Comparison of ENCODE assay signal across 1 cellular context in the genomic region with DNA sequence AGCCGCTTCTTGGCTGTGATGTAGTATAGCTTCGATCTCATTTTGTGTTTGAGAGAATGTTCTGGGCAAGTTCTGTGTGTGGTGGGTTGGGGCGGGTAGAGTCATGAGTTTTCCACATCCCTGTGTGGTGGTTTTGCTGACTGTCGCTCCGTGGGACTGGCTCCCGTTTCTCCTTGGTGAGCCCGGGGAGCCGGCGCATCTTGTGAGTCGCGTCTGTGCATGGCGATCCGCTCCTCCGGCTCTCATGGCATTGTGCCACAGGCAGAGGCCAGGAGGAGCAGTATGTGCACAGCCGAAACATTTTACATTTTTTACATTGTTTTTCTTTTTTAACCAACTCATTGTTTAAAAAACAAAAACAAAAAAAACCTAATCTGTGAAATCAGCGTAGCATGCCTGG.
A peak's percentile ranks its signal among the peaks of the same experiment; 100 is the strongest.
TF ChIP-seq lines count a peak whose summit lies in the region.

No MANE protein-coding gene starts in this region.

TF ChIP-seq in HepG2, 621 proteins besides CTCF, POLR2A, EP300 and RAD21:
- TF ChIP-seq SAFB2 (CRISPR knock-in tag; IDR thresholded peaks at IDR 0.05; ENCODE audit: borderline replicate concordance, low read depth) (no peak), AGO2 (optimal IDR thresholded peaks at IDR 0.05; ENCODE audit: low read depth, low read length) (peak; percentile 49)
